19 cellular contexts compared by ENCODE assay signal in the genomic region with DNA sequence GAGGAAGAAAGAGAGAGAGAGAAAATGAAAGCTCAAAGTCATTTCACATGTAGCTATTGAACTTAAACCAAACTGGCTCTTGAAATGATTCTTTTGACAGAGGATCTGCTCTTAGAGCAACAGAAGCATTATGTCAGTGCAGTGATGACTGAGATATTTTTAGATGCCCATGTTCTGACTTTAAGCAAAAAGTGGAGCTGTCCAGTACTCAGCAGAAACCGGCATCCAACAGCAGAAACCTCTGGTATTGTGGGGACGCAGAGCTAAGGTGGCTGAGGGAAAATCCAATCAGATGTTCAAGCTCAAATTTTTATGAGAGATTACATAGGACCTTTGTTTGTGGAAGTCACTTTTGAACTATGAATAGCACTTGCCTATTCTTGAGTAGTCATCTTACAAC.
"Had no signal": no experiment of that assay in that cellular context is flagged by ENCODE, and none has a peak within 500 bp of the region (broad histone marks: within the 10 kb centered on the region; RNA-seq: fewer than 3 reads in every experiment).

No MANE protein-coding gene starts in this region.

- H3K4me3 ChIP-seq: SJSA1, SK-N-MC had no signal

- H3K4me1 ChIP-seq: SJSA1 had no signal

- ATAC-seq: HepG2 had no signal

- H3K36me3 ChIP-seq: SJSA1 had no signal

- H3K9me3 ChIP-seq: SJSA1 had no signal

- DNase-seq: IMR-90, Karpas-422, KG1, MM.1S, NCI-H1092 treated with DMSO at 0.1 percent for 48 hours, NCI-H1436, NCI-H187, NCI-H2029, NCI-H2081 treated with DMSO at 0.1 percent for 48 hours, NCI-H2227 treated with DMSO at 0.1 percent for 48 hours, NCI-H524, NCI-H526 treated with DMSO at 0.1 percent for 48 hours, NCI-H748 treated with DMSO at 0.1 percent for 48 hours, Right ventricle myocardium superior, RPMI8226, SIG-M5 had no signal

- H3K27me3 ChIP-seq: SJSA1 had no signal

- H3K27ac ChIP-seq: SJSA1, SK-N-MC had no signal
